Comparison of ENCODE assay signal across 18 cellular contexts in the genomic region with DNA sequence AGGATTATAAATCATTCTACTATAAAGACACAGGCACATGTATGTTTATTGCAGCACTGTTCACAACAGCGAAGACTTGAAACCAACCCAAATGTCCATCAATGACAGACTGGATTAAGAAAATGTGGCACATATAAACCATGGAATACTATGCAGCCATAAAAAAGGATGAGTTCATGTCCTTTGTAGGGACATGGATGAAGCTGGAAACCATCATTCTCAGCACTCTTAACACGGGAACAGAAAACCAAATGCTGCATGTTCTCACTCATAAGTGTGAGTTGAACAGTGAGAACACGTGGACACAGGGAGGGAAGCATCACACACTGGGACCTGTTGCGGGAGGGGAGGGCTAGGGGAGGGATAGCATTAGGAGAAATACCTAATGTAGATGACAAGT. TPM values are rescaled to one million over a fixed set of nuclear protein-coding genes. Genes with fewer than 3 reads are reported as not detected.
"Had no signal": no experiment of that assay in that cellular context is flagged by ENCODE, and none has a peak within 500 bp of the region (broad histone marks: within the 10 kb centered on the region; RNA-seq: fewer than 3 reads in every experiment).

No MANE protein-coding gene starts in this region.

RNA-seq across cellular contexts. Expression of a gene that starts 42.4 kb away (rescaled TPM):
- total RNA-seq: activated naive CD4-positive, alpha-beta T cell treated with anti-CD3 and anti-CD28 coated beads for 36 hours; activated naive CD8-positive, alpha-beta T cell treated with anti-CD3 and anti-CD28 coated beads for 36 hours; activated naive CD8-positive, alpha-beta T cell treated with anti-CD3 and anti-CD28 coated beads, Interleukin-2, amount 10 ng/mL, durations not matched to agents 7 days and 5 days; activated T-cell treated with anti-CD3 and anti-CD28 coated beads, Interleukin-2, amount 50 U/mL, for 4 hours; activated T-cell treated with anti-CD3 and anti-CD28 coated beads, Interleukin-2, amount 50 U/mL, for 72 hours; activated T-helper 1 cell treated with anti-CD3 and anti-CD28 coated beads, Interleukin-12 subunit alpha, Interleukin-12 subunit beta, Interleukin-2, Interleukin-4 antibody, amounts not matched to agents 30 ng/mL and 10 ng/mL and 1 ng/mL, durations not matched to agents 14 hours and 24 hours and 36 hours; activated T-helper 2 cell treated with anti-CD3 and anti-CD28 coated beads, Interferon-gamma antibody, Interleukin-2, Interleukin-4, amounts not matched to agents 10 μg/mL and 5 μg/mL and 100 μg/mL, durations not matched to agents 14 hours and 24 hours and 36 hours; adrenal gland; aorta; ascending aorta; astrocyte; body of pancreas; breast epithelium; bronchial epithelial cell; cardiac muscle cell; cardiac septum; chondrocyte had no signal
- polyA plus RNA-seq: adipose tissue, adrenal gland, aorta, cardiac muscle cell had no signal
